In genomic region chr9:109843651-109844050, GRCh38 we compare ENCODE assay signal across 21 cellular contexts.
A peak's percentile ranks its signal among the peaks of the same experiment; 100 is the strongest.
DNase-seq lines count a peak whose midpoint lies in the region; ATAC-seq and TF ChIP-seq lines count a peak whose summit lies in the region.
"Had no signal": no experiment of that assay in that cellular context is flagged by ENCODE, and none has a peak within 500 bp of the region (broad histone marks: within the 10 kb centered on the region; RNA-seq: fewer than 3 reads in every experiment).

No MANE protein-coding gene starts in this region.

- H2AFZ ChIP-seq in fibroblast of lung (ENCODE audit: low read length) = no peak overlapping the region

- DNase-seq in AG08395 (ENCODE audit: low spot score) (peak; percentile 20), NCI-H446 treated with DMSO at 0.1 percent for 48 hours (lab: John Stamatoyannopoulos, UW) (peak; percentile 67), fibroblast of lung (ENCODE audit: low read depth in 2 of 2) (peak; percentile 18 to 25), lung (ENCODE audit: low spot score) (no peak), GM13977 (ENCODE audit: low spot score) (no peak)
- DNase-seq: activated CD8-positive, alpha-beta memory T cell treated with anti-CD3 and anti-CD28 coated beads, Interleukin-2, amount 50 U/mL, for 4 hours; activated naive CD4-positive, alpha-beta T cell; brain microvascular endothelial cell; effector memory CD8-positive, alpha-beta T cell; H7; mesenchymal stem cell; NCI-H1930; NCI-H748 treated with DMSO at 0.1 percent for 48 hours; small intestine; trophoblast cell had no signal

- H3K27ac ChIP-seq in fibroblast of lung (ENCODE audit: insufficient read depth, low read length) (no peak overlapping the region), lung (ENCODE audit: low read depth in 1 of 2, low read length in 1 of 2) (peak overlapping the region; percentile 1 to 56)
- H3K27ac ChIP-seq: brain microvascular endothelial cell, neutrophil, RWPE1 had no signal

- no peak for ATAC-seq in lung (ENCODE audit: insufficient read depth, low FRiP score)
- ATAC-seq in GM21390 (IDR thresholded peaks at IDR 0.05; ENCODE audit: unreplicated experiment) = no peak
- ATAC-seq in GM21529 (IDR thresholded peaks at IDR 0.05; ENCODE audit: unreplicated experiment) = no peak
- ATAC-seq in HG03108 (IDR thresholded peaks at IDR 0.05; ENCODE audit: unreplicated experiment) = no peak
- ATAC-seq: effector memory CD8-positive, alpha-beta T cell; stimulated activated memory B cell treated with anti-CD40 and anti-IgM and Interleukin-4, amounts not matched to agents 10 μg/mL and 1 μg/mL and 100 μg/mL, for 72 hours had no signal

- no peak overlapping the region for H3K9ac ChIP-seq in fibroblast of lung (ENCODE audit: insufficient read depth, low read length)

- H3K4me1 ChIP-seq in fibroblast of lung (ENCODE audit: control insufficient read depth, extremely low read depth, insufficient read depth, low read length) (no peaks in the 10 kb centered on the region), lung (ENCODE audit: control insufficient read depth in 2 of 2, insufficient read depth in 2 of 2, low read length in 2 of 2) (peaks cover 0 to 3% of the 10 kb centered on the region in 2 donors)

- TF ChIP-seq CTCF in fibroblast of lung (conservative IDR thresholded peaks at IDR 0.05 in 1 of 2, IDR thresholded peaks at IDR 0.05 in 1 of 2; ENCODE audit: low read depth in 1 of 2, low read length in 2 of 2) = no peak
- no peak for TF ChIP-seq CTCF in lung (IDR thresholded peaks at IDR 0.05; ENCODE audit: control extremely low read depth, extremely low read depth)
- no peak for TF ChIP-seq CTCF in GM13977 (IDR thresholded peaks at IDR 0.05; ENCODE audit: extremely low read depth, insufficient read depth, missing control alignments)

- H3K9me3 ChIP-seq in fibroblast of lung (ENCODE audit: control insufficient read depth, insufficient read depth, low read depth, low read length) = no peaks in the 10 kb centered on the region
- peaks cover 0 to 2% of the 10 kb centered on the region in 2 donors for H3K9me3 ChIP-seq in lung (ENCODE audit: control insufficient read depth in 2 of 2, insufficient read depth in 1 of 2, low read length in 1 of 2)
- H3K9me3 ChIP-seq: neutrophil had no signal

- WGBS in lung, 2 donors = 69 to 75% methylated on average over 11 of the region's 11 CpGs

- no peak overlapping the region for H3K4me3 ChIP-seq in fibroblast of lung (replicated peaks in 1 of 4; ENCODE audit: control extremely low read depth in 1 of 4, insufficient read depth in 1 of 4, low read depth in 3 of 4, low read length in 4 of 4)
- H3K4me3 ChIP-seq in lung = no peak overlapping the region

- in situ Hi-C loops in GM13977 (cut with MboI; ENCODE audit: low pct_unique_long_range_greater_than_20kb, low sequenced_read_pairs, unreplicated experiment) = no loop called here

- H3K36me3 ChIP-seq in fibroblast of lung (ENCODE audit: control insufficient read depth, insufficient read depth, low read length) = no peaks in the 10 kb centered on the region
- H3K36me3 ChIP-seq in lung (ENCODE audit: control insufficient read depth in 2 of 2, insufficient read depth in 2 of 2, low read length in 2 of 2) = no peaks in the 10 kb centered on the region
- H3K36me3 ChIP-seq: brain microvascular endothelial cell, neutrophil had no signal

- no peaks in the 10 kb centered on the region for H3K27me3 ChIP-seq in fibroblast of lung (ENCODE audit: control insufficient read depth, insufficient read depth, low read length)
- H3K27me3 ChIP-seq in lung (ENCODE audit: control insufficient read depth, insufficient read depth) = no peaks in the 10 kb centered on the region
- H3K27me3 ChIP-seq: brain microvascular endothelial cell, neutrophil had no signal

- no peak overlapping the region for H3K4me2 ChIP-seq in fibroblast of lung (ENCODE audit: extremely low read depth, insufficient read depth, low read length)

- no peaks in the 10 kb centered on the region for H4K20me1 ChIP-seq in fibroblast of lung (ENCODE audit: control insufficient read depth, extremely low read depth, insufficient read depth, low read length)

- H3K79me2 ChIP-seq in fibroblast of lung (ENCODE audit: control insufficient read depth, insufficient read depth, low read length) = no peaks in the 10 kb centered on the region

Comparison
In these comparisons a context has a peak if more than half of its experiments do, and no peak if none do; other contexts are left out.
1. DNase-seq: peak in AG08395 (single experiment), NCI-H446 treated with DMSO at 0.1 percent for 48 hours (single experiment) and fibroblast of lung (2 of 2); none in lung (single experiment) and GM13977 (single experiment).